In the genomic region with DNA sequence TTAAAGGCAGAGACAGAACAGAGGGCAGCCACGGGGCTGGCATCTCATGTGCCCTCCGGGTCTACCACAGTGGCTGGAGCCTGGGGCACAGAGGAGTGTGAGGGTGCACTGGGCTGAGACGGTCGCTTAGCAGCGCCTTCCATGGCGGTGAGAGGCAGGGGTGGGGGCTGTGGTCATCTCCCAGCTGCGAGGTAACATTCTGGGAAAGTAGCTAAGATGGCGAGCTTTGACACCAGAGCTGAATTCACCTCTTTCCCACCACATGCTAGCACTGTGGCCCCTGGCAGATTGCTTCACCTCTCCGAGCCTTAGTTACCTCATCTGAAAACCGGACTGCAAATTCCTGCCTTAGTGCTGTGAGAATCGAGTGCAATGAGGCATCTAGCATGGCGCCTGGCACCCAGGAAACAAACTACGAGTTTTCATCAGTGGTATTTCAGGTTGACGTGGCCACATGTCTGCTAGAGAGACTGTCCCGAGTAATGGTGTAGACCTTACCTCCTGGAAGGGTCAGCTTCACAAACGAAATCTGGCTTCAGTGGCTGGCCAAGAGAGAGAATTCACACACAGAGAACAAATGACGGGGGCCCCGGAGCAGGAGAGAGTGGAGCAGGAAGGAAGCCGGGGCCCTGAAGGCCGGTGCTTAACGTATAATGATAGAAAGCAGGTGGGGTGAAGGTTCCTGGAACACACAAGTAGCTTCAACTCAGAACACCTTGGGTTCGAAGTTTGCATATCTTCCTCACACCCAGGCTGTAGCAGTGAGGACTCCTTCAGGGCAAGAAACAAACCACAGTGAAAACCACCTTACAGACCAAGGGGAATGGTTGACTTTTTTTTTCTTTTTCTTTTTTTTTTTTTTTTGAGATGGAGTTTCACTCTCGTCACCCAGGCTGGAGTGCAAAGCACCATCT, we compare ENCODE assay signal across 7 cellular contexts. TPM values are rescaled to one million over a fixed set of nuclear protein-coding genes. Genes with fewer than 3 reads are reported as not detected.
DNase-seq lines count a peak whose midpoint lies in the region; ATAC-seq lines count a peak whose summit lies in the region.

No MANE protein-coding gene starts in this region.

- H3K27ac ChIP-seq in Karpas-422 (ENCODE audit: low read length) = no peak overlapping the region

- H3K27me3 ChIP-seq in Karpas-422 (ENCODE audit: low read length) = no peaks in the 10 kb centered on the region

- no peaks in the 10 kb centered on the region for H3K27me3 Mint-ChIP-seq in activated naive CD8-positive, alpha-beta T cell treated with anti-CD3 and anti-CD28 coated beads, Interleukin-2, amount 10 ng/mL, durations not matched to agents 7 days and 5 days

- no peak overlapping the region for H3K4me2 ChIP-seq in Karpas-422 (ENCODE audit: low read depth, low read length, poor library complexity, severe bottlenecking)

- no peak overlapping the region for H3K4me3 ChIP-seq in Karpas-422 (ENCODE audit: low read length)

- H3K9ac ChIP-seq in Karpas-422 (ENCODE audit: low read length) = no peak overlapping the region

- peaks cover 7% of the 10 kb centered on the region; the same call in 1 of the 2 replicates for H4K20me1 ChIP-seq in Karpas-422 (ENCODE audit: insufficient read depth, low read depth, low read length)

- peak overlapping the region; percentile 99 for H3K27ac Mint-ChIP-seq in activated naive CD8-positive, alpha-beta T cell treated with anti-CD3 and anti-CD28 coated beads, Interleukin-2, amount 10 ng/mL, durations not matched to agents 7 days and 5 days

- H3K9me3 Mint-ChIP-seq in activated naive CD8-positive, alpha-beta T cell treated with anti-CD3 and anti-CD28 coated beads, Interleukin-2, amount 10 ng/mL, durations not matched to agents 7 days and 5 days = no peaks in the 10 kb centered on the region

- POLR2A ChIA-PET in activated naive CD8-positive, alpha-beta T cell treated with anti-CD3 and anti-CD28 coated beads, Interleukin-2, amount 10 ng/mL, durations not matched to agents 7 days and 5 days (lab: Charles Lee) = interaction anchor here (0.6 to 4.1 kb wide), 7 partner anchors 26 to 1137 kb away, joined by 3 to 41 read pairs (median 6); a partner anchor contains a TSS

- H3K9me3 ChIP-seq in Karpas-422 (ENCODE audit: low read length) = no peaks in the 10 kb centered on the region

- peaks cover 27% of the 10 kb centered on the region for H3K36me3 Mint-ChIP-seq in activated naive CD8-positive, alpha-beta T cell treated with anti-CD3 and anti-CD28 coated beads, Interleukin-2, amount 10 ng/mL, durations not matched to agents 7 days and 5 days

- ATAC-seq in GM19455 (IDR thresholded peaks at IDR 0.05; ENCODE audit: unreplicated experiment) (peak; percentile 61), HG03095 (IDR thresholded peaks at IDR 0.05; ENCODE audit: unreplicated experiment) (no peak)
- peak; percentile 79 for ATAC-seq in activated naive CD8-positive, alpha-beta T cell treated with anti-CD3 and anti-CD28 coated beads, Interleukin-2, amount 10 ng/mL, durations not matched to agents 7 days and 5 days (ENCODE audit: low read depth)

- H3K4me1 ChIP-seq in Karpas-422 (ENCODE audit: low read length) = peaks cover 6% of the 10 kb centered on the region

- H3K4me3 Mint-ChIP-seq in activated naive CD8-positive, alpha-beta T cell treated with anti-CD3 and anti-CD28 coated beads, Interleukin-2, amount 10 ng/mL, durations not matched to agents 7 days and 5 days = peak overlapping the region; percentile 91

- H2AFZ ChIP-seq in Karpas-422 (ENCODE audit: low read length) = no peak overlapping the region

- peaks cover 3% of the 10 kb centered on the region; the same call in 1 of the 2 replicates for H3K79me2 ChIP-seq in Karpas-422 (ENCODE audit: low read length)

- DNase-seq in Karpas-422 (peak; percentile 51), cerebellar cortex (ENCODE audit: low spot score) (no peak), mucosa of gallbladder (ENCODE audit: low spot score) (no peak)
- peak; percentile 71 for DNase-seq in activated naive CD8-positive, alpha-beta T cell treated with anti-CD3 and anti-CD28 coated beads, Interleukin-2, amount 10 ng/mL, durations not matched to agents 7 days and 5 days
- peak; percentile 58 for DNase-seq in stimulated activated naive CD4-positive, alpha-beta T cell treated with Interleukin-2 at 50 U/mL for 16 hours (lab: John Stamatoyannopoulos, UW)

- H3K36me3 ChIP-seq in Karpas-422 (ENCODE audit: insufficient read depth, low read length) = 0 out of 2 replicates have a peak, but pooled peaks cover 5% of the 10 kb centered on the region

- no peaks in the 10 kb centered on the region for H3K9me2 ChIP-seq in Karpas-422 (replicated peaks; ENCODE audit: insufficient read depth, low read length)

- peaks cover 72% of the 10 kb centered on the region for H3K4me1 Mint-ChIP-seq in activated naive CD8-positive, alpha-beta T cell treated with anti-CD3 and anti-CD28 coated beads, Interleukin-2, amount 10 ng/mL, durations not matched to agents 7 days and 5 days

RNA-seq across cellular contexts. Expression of a gene that starts 29.2 kb away (rescaled TPM):
- total RNA-seq in Karpas-422 (2014; rRNA removed; shearing (Covaris generic); ENCODE audit: low replicate concordance) = not detected in 2 replicates
- total RNA-seq in activated naive CD8-positive, alpha-beta T cell treated with anti-CD3 and anti-CD28 coated beads, Interleukin-2, amount 10 ng/mL, durations not matched to agents 7 days and 5 days = 100 to 1,000 TPM; 116 to 124 TPM
- 16.8 TPM for total RNA-seq in mucosa of gallbladder

Comparison
In these comparisons a context has a peak if more than half of its experiments do, and no peak if none do; other contexts are left out.
1. DNase-seq: peak in Karpas-422 (single experiment), activated naive CD8-positive, alpha-beta T cell treated with anti-CD3 and anti-CD28 coated beads, Interleukin-2, amount 10 ng/mL, durations not matched to agents 7 days and 5 days (single experiment) and stimulated activated naive CD4-positive, alpha-beta T cell treated with Interleukin-2 at 50 U/mL for 16 hours (single experiment); none in cerebellar cortex (single experiment) and mucosa of gallbladder (single experiment).
2. RNA of a gene that starts 29.2 kb away (total RNA-seq): 116 to 124 TPM in activated naive CD8-positive, alpha-beta T cell treated with anti-CD3 and anti-CD28 coated beads, Interleukin-2, amount 10 ng/mL, durations not matched to agents 7 days and 5 days and 16.8 TPM in mucosa of gallbladder (single experiment); not detected in Karpas-422; every median in the first group is over 10 times any median in the second.